Comparison of ENCODE assay signal across 8 cellular contexts in the genomic region with DNA sequence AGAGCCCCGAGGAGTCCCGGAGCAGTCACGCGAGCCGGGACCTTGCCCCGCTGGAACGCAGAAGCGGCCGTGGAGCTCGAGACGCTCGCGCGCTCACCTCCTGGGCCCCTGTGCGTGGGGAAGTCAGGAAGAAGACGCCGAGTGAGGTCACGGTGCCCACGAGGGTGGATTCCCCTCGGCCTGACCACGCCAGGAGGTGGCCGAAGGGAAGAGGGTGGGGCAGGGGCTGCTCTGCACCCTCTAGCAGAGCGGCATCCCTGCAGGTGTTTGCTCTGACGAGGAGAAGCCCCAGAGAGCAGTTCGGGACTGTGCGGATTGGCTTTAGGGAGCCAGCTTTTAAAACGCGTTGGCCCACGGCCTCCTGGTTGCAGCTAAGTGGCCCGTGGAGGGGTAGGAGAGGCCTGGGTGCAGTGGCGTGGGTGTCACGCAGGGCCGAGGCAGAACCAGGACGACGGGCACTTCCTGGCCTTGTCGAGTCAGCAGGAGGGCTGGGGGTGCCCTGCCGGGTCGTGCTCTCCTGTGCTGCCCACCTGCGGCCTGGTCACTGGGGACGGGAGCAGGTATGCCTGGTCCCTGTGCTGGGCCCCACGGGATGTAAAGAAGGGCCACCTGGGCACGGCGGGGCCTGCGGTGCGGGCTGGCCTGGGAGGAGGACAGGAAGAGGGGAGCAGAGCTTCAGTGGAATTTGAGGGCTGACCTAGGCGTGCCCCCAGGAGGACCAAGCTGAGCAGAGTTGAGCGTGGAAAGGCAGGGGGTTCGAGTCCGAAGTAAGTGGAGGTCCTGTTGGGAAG. TPM values are rescaled to one million over a fixed set of nuclear protein-coding genes. Genes with fewer than 3 reads are reported as not detected.
A peak's percentile ranks its signal among the peaks of the same experiment; 100 is the strongest.
DNase-seq lines count a peak whose midpoint lies in the region; ATAC-seq and TF ChIP-seq lines count a peak whose summit lies in the region.

No MANE protein-coding gene starts in this region.

- ATAC-seq in lung (ENCODE audit: insufficient read depth, low FRiP score): peak; percentile 8
- ATAC-seq in upper lobe of right lung: peak; percentile 32

- intact Hi-C loops in upper lobe of right lung (cut with DNase I): no loop called here

- H3K27me3 ChIP-seq in lung (ENCODE audit: control insufficient read depth, insufficient read depth): no peaks in the 10 kb centered on the region
- no peaks in the 10 kb centered on the region for H3K27me3 ChIP-seq in upper lobe of right lung

- H3K4me1 ChIP-seq in lung (ENCODE audit: control insufficient read depth in 2 of 2, insufficient read depth in 2 of 2, low read length in 2 of 2) (peaks cover 4 to 25% of the 10 kb centered on the region in 2 donors), upper lobe of right lung (peaks cover 36% of the 10 kb centered on the region)

- no peak for TF ChIP-seq CTCF in LNCaP clone FGC (IDR thresholded peaks at IDR 0.05; ENCODE audit: control insufficient read depth, extremely low read depth, insufficient read depth)
- no peak for TF ChIP-seq CTCF in cardiac fibroblast (IDR thresholded peaks at IDR 0.05; ENCODE audit: low read depth, low read length)
- TF ChIP-seq CTCF in lung (IDR thresholded peaks at IDR 0.05; ENCODE audit: control extremely low read depth, extremely low read depth): no peak
- no peak for TF ChIP-seq CTCF in upper lobe of right lung (IDR thresholded peaks at IDR 0.05)

- peak overlapping the region; percentile 94 to 95 for H3K27ac ChIP-seq in lung (ENCODE audit: low read depth in 1 of 2, low read length in 1 of 2)
- peak overlapping the region; percentile 96 for H3K27ac ChIP-seq in upper lobe of right lung

- H3K9me3 ChIP-seq in lung (ENCODE audit: control insufficient read depth in 2 of 2, insufficient read depth in 1 of 2, low read length in 1 of 2) (no peaks in the 10 kb centered on the region), upper lobe of right lung (no peaks in the 10 kb centered on the region)

- H3K4me3 ChIP-seq in LNCaP clone FGC (ENCODE audit: low read depth, low read length) (peak overlapping the region; percentile 92), cardiac fibroblast (replicated peaks in 1 of 2; ENCODE audit: low read depth in 2 of 2, low read length in 2 of 2) (peak overlapping the region; percentile 92 to 97), lung (peak overlapping the region; percentile 59), upper lobe of right lung (peak overlapping the region; percentile 99)

- WGBS in lung, 2 donors: 12 to 19% methylated on average over 46 to 49 of the region's 49 CpGs

- DNase-seq in DMS53 (lab: John Stamatoyannopoulos, UW): peak; percentile 56
- no peak for DNase-seq in DMS53 treated with DMSO at 0.1 percent for 48 hours (lab: John Stamatoyannopoulos, UW; ENCODE audit: unreplicated experiment)
- no peak for DNase-seq in LNCaP clone FGC (ENCODE audit: low read depth)
- DNase-seq in cardiac fibroblast (ENCODE audit: low read depth in 2 of 2): no peak
- no peak for DNase-seq in lung (ENCODE audit: low spot score)
- peak; percentile 79 for DNase-seq in upper lobe of right lung
- no peak for DNase-seq in occipital lobe (lab: John Stamatoyannopoulos, UW)
- no peak for DNase-seq in NCI-H2081 treated with DMSO at 0.1 percent for 48 hours (lab: John Stamatoyannopoulos, UW)

- peaks cover 0 to 13% of the 10 kb centered on the region in 2 donors for H3K36me3 ChIP-seq in lung (ENCODE audit: control insufficient read depth in 2 of 2, insufficient read depth in 2 of 2, low read length in 2 of 2)
- peaks cover 11% of the 10 kb centered on the region for H3K36me3 ChIP-seq in upper lobe of right lung

RNA-seq across cellular contexts. Expression of gene PDXK, which starts 1.0 kb away (rescaled TPM):
- 100 to 1,000 TPM in 1 of 2 donors, 10 to 100 TPM in 1; 62.7 to 276 TPM for total RNA-seq in lung
- polyA plus RNA-seq in lung: 100 to 1,000 TPM; 134 to 181 TPM
- 280 TPM for total RNA-seq in upper lobe of right lung
- 31.4 TPM for total RNA-seq in occipital lobe

RNA-seq across cellular contexts. Expression of gene CSTB, which starts 56.2 kb away (rescaled TPM):
- total RNA-seq in lung (100 to 1,000 TPM in 1 of 2 donors, 10 to 100 TPM in 1; 33.2 to 140 TPM), upper lobe of right lung (148 TPM), occipital lobe (7.5 TPM)
- 100 to 1,000 TPM; 222 to 263 TPM for polyA plus RNA-seq in lung

Comparison
In these comparisons a context has a peak if more than half of its experiments do, and no peak if none do; other contexts are left out.
1. DNase-seq: peak in DMS53 (single experiment) and upper lobe of right lung (single experiment); none in DMS53 treated with DMSO at 0.1 percent for 48 hours (single experiment), LNCaP clone FGC (single experiment), cardiac fibroblast (0 of 2), lung (single experiment), occipital lobe (single experiment) and NCI-H2081 treated with DMSO at 0.1 percent for 48 hours (single experiment).
2. Peak in every context shown above with its lines, with median percentiles within 50 percentile points of each other: H3K4me3 ChIP-seq.